ENCODE assay signal across 1 cellular context in genomic region chr11:64245797-64246623, GRCh38.
A peak's percentile ranks its signal among the peaks of the same experiment; 100 is the strongest.
TF ChIP-seq lines count a peak whose summit lies in the region.

No MANE protein-coding gene starts in this region.

TF ChIP-seq in HEK293, 187 proteins besides CTCF, POLR2A, EP300 and RAD21 (continued from another document):
- TF ChIP-seq KLF9 (tag by site-specific recombination; IDR thresholded peaks at IDR 0.05; ENCODE audit: low read depth) (peak; percentile 65), ZNF16 (tag by site-specific recombination; IDR thresholded peaks at IDR 0.05; ENCODE audit: low read depth) (no peak)
